ENCODE assay signal across 2 cellular contexts in genomic region chr1:228850141-228851100, GRCh38.
TF ChIP-seq lines count a peak whose summit lies in the region.

No MANE protein-coding gene starts in this region.

TF ChIP-seq in GM12878, 131 proteins besides CTCF, POLR2A, EP300 and RAD21 (continued from another document):
- no peak for TF ChIP-seq ZNF592 (IDR thresholded peaks at IDR 0.05)

TF ChIP-seq in GM23338, 12 proteins besides CTCF, POLR2A, EP300 and RAD21 (continued from another document):
- no peak for TF ChIP-seq ETS1 (IDR thresholded peaks at IDR 0.05)
- TF ChIP-seq NANOG (IDR thresholded peaks at IDR 0.05; ENCODE audit: borderline replicate concordance): no peak
TF ChIP-seq in GM23338: peak in this region for 0.
